In the genomic region with DNA sequence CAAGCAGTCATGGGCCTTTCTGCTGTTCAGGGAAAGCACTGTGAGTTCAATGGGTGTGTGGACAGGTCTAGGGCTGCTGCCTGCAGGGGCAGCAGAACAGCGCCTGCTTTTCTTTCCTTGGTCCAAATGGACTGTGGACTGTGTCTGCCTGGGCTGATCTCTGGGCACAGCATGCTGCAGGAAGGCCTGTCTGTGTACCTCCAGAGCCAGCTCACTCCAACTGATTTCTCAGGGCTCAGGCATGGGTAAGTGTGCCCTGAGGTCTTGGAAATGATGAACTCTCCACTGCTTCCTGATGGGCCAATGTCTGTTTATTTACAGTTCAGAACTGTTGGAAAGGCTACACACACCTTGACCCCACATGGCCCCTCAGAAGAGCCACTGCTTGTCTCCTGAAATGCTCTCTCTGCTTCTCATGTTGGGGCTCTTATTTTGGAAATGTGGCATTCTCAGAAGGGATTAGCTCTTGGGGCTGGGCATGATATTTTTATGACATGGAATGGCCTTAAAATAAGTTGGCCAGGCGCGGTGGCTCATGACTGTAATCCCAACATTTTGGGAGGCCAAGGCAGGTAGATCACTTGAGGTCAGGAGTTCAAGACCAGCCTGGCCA, we compare ENCODE assay signal across 1 cellular context.
TF ChIP-seq lines count a peak whose summit lies in the region.

No MANE protein-coding gene starts in this region.

TF ChIP-seq in HepG2, 621 proteins besides CTCF, POLR2A, EP300 and RAD21 (continues in another document):
- TF ChIP-seq MEF2D (CRISPR knock-in tag; IDR thresholded peaks at IDR 0.05) = no peak
- peak; percentile 73 for TF ChIP-seq ZNF768 (CRISPR knock-in tag; IDR thresholded peaks at IDR 0.05)
- no peak for TF ChIP-seq ZNF180 (CRISPR knock-in tag; IDR thresholded peaks at IDR 0.05; ENCODE audit: borderline replicate concordance, low read depth)
- no peak for TF ChIP-seq ZNF543 (CRISPR knock-in tag; IDR thresholded peaks at IDR 0.05)
- no peak for TF ChIP-seq KLF15 (CRISPR knock-in tag; IDR thresholded peaks at IDR 0.05; ENCODE audit: borderline replicate concordance)
- no peak for TF ChIP-seq ZMYM3 (CRISPR knock-in tag; IDR thresholded peaks at IDR 0.05)
- TF ChIP-seq IRF2 (CRISPR knock-in tag; IDR thresholded peaks at IDR 0.05) = peak; percentile 59; the same call in 1 of the 2 replicates
- TF ChIP-seq, protein P1, sequence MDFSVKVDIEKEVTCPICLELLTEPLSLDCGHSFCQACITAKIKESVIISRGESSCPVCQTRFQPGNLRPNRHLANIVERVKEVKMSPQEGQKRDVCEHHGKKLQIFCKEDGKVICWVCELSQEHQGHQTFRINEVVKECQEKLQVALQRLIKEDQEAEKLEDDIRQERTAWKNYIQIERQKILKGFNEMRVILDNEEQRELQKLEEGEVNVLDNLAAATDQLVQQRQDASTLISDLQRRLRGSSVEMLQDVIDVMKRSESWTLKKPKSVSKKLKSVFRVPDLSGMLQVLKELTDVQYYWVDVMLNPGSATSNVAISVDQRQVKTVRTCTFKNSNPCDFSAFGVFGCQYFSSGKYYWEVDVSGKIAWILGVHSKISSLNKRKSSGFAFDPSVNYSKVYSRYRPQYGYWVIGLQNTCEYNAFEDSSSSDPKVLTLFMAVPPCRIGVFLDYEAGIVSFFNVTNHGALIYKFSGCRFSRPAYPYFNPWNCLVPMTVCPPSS (IDR thresholded peaks at IDR 0.05) = no peak
- TF ChIP-seq ZNF367 (CRISPR knock-in tag; IDR thresholded peaks at IDR 0.05; ENCODE audit: borderline replicate concordance) = no peak
- TF ChIP-seq ZNF326 (CRISPR knock-in tag; IDR thresholded peaks at IDR 0.05; ENCODE audit: borderline replicate concordance) = no peak
- no peak for TF ChIP-seq NFE2L1 (CRISPR knock-in tag; IDR thresholded peaks at IDR 0.05; ENCODE audit: borderline replicate concordance)
- TF ChIP-seq ZNF747 (CRISPR knock-in tag; IDR thresholded peaks at IDR 0.05; ENCODE audit: borderline replicate concordance) = no peak
- TF ChIP-seq MTF1 (CRISPR knock-in tag; IDR thresholded peaks at IDR 0.05) = no peak
- TF ChIP-seq ZXDC (CRISPR knock-in tag; IDR thresholded peaks at IDR 0.05) = no peak
- no peak for TF ChIP-seq MAFK (conservative IDR thresholded peaks at IDR 0.05 in 1 of 2, IDR thresholded peaks at IDR 0.05 in 1 of 2; ENCODE audit: low read length in 2 of 2)
- TF ChIP-seq PRMT3 (CRISPR knock-in tag; IDR thresholded peaks at IDR 0.05; ENCODE audit: borderline replicate concordance, low read depth) = no peak
- TF ChIP-seq, protein P2, sequence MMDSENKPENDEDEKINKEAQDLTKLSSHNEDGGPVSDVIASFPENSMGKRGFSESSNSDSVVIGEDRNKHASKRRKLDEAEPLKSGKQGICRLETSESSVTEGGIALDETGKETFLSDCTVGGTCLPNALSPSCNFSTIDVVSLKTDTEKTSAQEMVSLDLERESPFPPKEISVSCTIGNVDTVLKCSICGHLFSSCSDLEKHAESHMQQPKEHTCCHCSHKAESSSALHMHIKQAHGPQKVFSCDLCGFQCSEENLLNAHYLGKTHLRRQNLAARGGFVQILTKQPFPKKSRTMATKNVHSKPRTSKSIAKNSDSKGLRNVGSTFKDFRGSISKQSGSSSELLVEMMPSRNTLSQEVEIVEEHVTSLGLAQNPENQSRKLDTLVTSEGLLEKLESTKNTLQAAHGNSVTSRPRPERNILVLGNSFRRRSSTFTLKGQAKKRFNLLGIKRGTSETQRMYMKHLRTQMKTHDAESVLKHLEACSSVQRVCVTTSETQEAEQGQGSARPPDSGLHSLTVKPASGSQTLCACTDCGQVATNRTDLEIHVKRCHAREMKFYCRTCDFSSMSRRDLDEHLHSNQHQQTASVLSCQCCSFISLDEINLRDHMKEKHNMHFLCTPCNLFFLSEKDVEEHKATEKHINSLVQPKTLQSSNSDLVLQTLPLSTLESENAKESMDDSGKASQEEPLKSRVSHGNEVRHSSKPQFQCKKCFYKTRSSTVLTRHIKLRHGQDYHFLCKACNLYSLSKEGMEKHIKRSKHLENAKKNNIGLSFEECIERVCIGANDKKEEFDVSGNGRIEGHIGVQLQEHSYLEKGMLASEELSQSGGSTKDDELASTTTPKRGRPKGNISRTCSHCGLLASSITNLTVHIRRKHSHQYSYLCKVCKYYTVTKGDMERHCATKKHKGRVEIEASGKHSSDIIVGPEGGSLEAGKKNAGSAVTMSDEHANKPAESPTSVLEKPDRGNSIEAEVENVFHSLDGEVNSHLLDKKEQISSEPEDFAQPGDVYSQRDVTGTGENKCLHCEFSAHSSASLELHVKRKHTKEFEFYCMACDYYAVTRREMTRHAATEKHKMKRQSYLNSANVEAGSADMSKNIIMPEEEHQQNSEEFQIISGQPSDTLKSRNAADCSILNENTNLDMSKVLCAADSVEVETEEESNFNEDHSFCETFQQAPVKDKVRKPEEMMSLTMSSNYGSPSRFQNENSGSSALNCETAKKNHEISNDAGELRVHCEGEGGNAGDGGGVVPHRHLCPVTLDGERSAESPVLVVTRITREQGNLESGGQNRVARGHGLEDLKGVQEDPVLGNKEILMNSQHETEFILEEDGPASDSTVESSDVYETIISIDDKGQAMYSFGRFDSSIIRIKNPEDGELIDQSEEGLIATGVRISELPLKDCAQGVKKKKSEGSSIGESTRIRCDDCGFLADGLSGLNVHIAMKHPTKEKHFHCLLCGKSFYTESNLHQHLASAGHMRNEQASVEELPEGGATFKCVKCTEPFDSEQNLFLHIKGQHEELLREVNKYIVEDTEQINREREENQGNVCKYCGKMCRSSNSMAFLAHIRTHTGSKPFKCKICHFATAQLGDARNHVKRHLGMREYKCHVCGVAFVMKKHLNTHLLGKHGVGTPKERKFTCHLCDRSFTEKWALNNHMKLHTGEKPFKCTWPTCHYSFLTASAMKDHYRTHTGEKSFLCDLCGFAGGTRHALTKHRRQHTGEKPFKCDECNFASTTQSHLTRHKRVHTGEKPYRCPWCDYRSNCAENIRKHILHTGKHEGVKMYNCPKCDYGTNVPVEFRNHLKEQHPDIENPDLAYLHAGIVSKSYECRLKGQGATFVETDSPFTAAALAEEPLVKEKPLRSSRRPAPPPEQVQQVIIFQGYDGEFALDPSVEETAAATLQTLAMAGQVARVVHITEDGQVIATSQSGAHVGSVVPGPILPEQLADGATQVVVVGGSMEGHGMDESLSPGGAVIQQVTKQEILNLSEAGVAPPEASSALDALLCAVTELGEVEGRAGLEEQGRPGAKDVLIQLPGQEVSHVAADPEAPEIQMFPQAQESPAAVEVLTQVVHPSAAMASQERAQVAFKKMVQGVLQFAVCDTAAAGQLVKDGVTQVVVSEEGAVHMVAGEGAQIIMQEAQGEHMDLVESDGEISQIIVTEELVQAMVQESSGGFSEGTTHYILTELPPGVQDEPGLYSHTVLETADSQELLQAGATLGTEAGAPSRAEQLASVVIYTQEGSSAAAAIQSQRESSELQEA (CRISPR knock-in tag; IDR thresholded peaks at IDR 0.05; ENCODE audit: not compliant biosample characterization) = peak; percentile 51
- no peak for TF ChIP-seq CHD4 (IDR thresholded peaks at IDR 0.05; ENCODE audit: borderline replicate concordance, low read length)
- TF ChIP-seq ZC3H13 (CRISPR knock-in tag; IDR thresholded peaks at IDR 0.05) = no peak
- TF ChIP-seq ZNF33A (CRISPR knock-in tag; IDR thresholded peaks at IDR 0.05; ENCODE audit: borderline replicate concordance) = no peak
- peak; percentile 36; the same call in 1 of the 2 replicates for TF ChIP-seq MED1 (CRISPR knock-in tag; IDR thresholded peaks at IDR 0.05)
- TF ChIP-seq HOXA7 (CRISPR knock-in tag; IDR thresholded peaks at IDR 0.05) = no peak
- TF ChIP-seq GPBP1L1 (CRISPR knock-in tag; IDR thresholded peaks at IDR 0.05) = no peak
- TF ChIP-seq FLYWCH1 (CRISPR knock-in tag; IDR thresholded peaks at IDR 0.05) = no peak
- no peak for TF ChIP-seq RCOR2 (CRISPR knock-in tag; IDR thresholded peaks at IDR 0.05)
- peak; percentile 47; the same call in 1 of the 2 replicates for TF ChIP-seq UBTF (CRISPR knock-in tag; IDR thresholded peaks at IDR 0.05)
- TF ChIP-seq RFX5 (IDR thresholded peaks at IDR 0.05; ENCODE audit: low read depth, low read length) = no peak
- no peak for TF ChIP-seq ZKSCAN5 (CRISPR knock-in tag; IDR thresholded peaks at IDR 0.05)
- TF ChIP-seq ZSCAN29 (CRISPR knock-in tag; conservative IDR thresholded peaks at IDR 0.05) = 0 out of 2 replicates have a peak, but pooled peaks have one; percentile 28
- peak; percentile 72 for TF ChIP-seq ZNF501 (CRISPR knock-in tag; IDR thresholded peaks at IDR 0.05)
- no peak for TF ChIP-seq ZNF772 (CRISPR knock-in tag; IDR thresholded peaks at IDR 0.05)
- 0 out of 2 replicates have a peak, but pooled peaks have one; percentile 35 for TF ChIP-seq ELF3 (CRISPR knock-in tag; IDR thresholded peaks at IDR 0.05)
- TF ChIP-seq PHF8 (CRISPR knock-in tag; IDR thresholded peaks at IDR 0.05) = no peak
- TF ChIP-seq, protein P3, sequence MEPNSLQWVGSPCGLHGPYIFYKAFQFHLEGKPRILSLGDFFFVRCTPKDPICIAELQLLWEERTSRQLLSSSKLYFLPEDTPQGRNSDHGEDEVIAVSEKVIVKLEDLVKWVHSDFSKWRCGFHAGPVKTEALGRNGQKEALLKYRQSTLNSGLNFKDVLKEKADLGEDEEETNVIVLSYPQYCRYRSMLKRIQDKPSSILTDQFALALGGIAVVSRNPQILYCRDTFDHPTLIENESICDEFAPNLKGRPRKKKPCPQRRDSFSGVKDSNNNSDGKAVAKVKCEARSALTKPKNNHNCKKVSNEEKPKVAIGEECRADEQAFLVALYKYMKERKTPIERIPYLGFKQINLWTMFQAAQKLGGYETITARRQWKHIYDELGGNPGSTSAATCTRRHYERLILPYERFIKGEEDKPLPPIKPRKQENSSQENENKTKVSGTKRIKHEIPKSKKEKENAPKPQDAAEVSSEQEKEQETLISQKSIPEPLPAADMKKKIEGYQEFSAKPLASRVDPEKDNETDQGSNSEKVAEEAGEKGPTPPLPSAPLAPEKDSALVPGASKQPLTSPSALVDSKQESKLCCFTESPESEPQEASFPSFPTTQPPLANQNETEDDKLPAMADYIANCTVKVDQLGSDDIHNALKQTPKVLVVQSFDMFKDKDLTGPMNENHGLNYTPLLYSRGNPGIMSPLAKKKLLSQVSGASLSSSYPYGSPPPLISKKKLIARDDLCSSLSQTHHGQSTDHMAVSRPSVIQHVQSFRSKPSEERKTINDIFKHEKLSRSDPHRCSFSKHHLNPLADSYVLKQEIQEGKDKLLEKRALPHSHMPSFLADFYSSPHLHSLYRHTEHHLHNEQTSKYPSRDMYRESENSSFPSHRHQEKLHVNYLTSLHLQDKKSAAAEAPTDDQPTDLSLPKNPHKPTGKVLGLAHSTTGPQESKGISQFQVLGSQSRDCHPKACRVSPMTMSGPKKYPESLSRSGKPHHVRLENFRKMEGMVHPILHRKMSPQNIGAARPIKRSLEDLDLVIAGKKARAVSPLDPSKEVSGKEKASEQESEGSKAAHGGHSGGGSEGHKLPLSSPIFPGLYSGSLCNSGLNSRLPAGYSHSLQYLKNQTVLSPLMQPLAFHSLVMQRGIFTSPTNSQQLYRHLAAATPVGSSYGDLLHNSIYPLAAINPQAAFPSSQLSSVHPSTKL (CRISPR knock-in tag; IDR thresholded peaks at IDR 0.05) = peak; percentile 21; the same call in 1 of the 2 replicates
- no peak for TF ChIP-seq SMAD3 (CRISPR knock-in tag; IDR thresholded peaks at IDR 0.05)
- no peak for TF ChIP-seq TAF15 (IDR thresholded peaks at IDR 0.05; ENCODE audit: low read depth, low read length, poor library complexity, severe bottlenecking)
- TF ChIP-seq ZFX (CRISPR knock-in tag; IDR thresholded peaks at IDR 0.05; ENCODE audit: low read depth) = peak; percentile 67; the same call in 1 of the 2 replicates
